8 cellular contexts compared by ENCODE assay signal in genomic region chr6:142395768-142396231, GRCh38.
DNase-seq lines count a peak whose midpoint lies in the region; ATAC-seq and FAIRE-seq lines count a peak whose summit lies in the region.

No MANE protein-coding gene starts in this region.

- no peaks in the 10 kb centered on the region for H3K27me3 ChIP-seq in MG63

- H3K36me3 ChIP-seq in MG63: no peaks in the 10 kb centered on the region

- no peak for DNase-seq in HTR-8/SVneo (ENCODE audit: insufficient read length, low spot score)
- peak; percentile 65 for DNase-seq in iris pigment epithelial cell (ENCODE audit: low read depth)
- no peak for DNase-seq in hypothalamus (lab: John Stamatoyannopoulos, UW)
- DNase-seq in MG63: no peak
- DNase-seq in SW480 (ENCODE audit: low spot score): no peak
- no peak for DNase-seq in EL

- H3K4me3 ChIP-seq in MG63: no peak overlapping the region

- peak; percentile 92 for ATAC-seq in GM18517 (IDR thresholded peaks at IDR 0.05; ENCODE audit: unreplicated experiment)
- peak; percentile 95 for ATAC-seq in GM21786 (IDR thresholded peaks at IDR 0.05; ENCODE audit: unreplicated experiment)

- peak; percentile 38 for FAIRE-seq in HTR-8/SVneo (lab: Jason Lieb, UNC)

- no peaks in the 10 kb centered on the region for H3K9me3 ChIP-seq in MG63
